ENCODE assay signal across 22 cellular contexts in genomic region chr13:50133277-50133953, GRCh38.
DNase-seq lines count a peak whose midpoint lies in the region; ATAC-seq, FAIRE-seq and TF ChIP-seq lines count a peak whose summit lies in the region.
"Had no signal": no experiment of that assay in that cellular context is flagged by ENCODE, and none has a peak within 500 bp of the region (broad histone marks: within the 10 kb centered on the region; RNA-seq: fewer than 3 reads in every experiment).

No MANE protein-coding gene starts in this region.

- H3K27me3 Mint-ChIP-seq in astrocyte (ENCODE audit: low read depth, unreplicated experiment) = peaks cover 56% of the 10 kb centered on the region
- H3K27me3 Mint-ChIP-seq in activated T-cell treated with anti-CD3 and anti-CD28 coated beads, Interleukin-2, amount 50 U/mL, for 4 hours (ENCODE audit: low read depth) = peaks cover 50% of the 10 kb centered on the region

- H3K79me2 ChIP-seq in astrocyte (ENCODE audit: insufficient read depth, low read length) = no peaks in the 10 kb centered on the region
- H3K79me2 ChIP-seq: parathyroid adenoma had no signal

- DNase-seq in H7 (peak; percentile 60), astrocyte (ENCODE audit: low read depth) (no peak), kidney (peak; percentile 54), retina (peak; percentile 74), WERI-Rb-1 (no peak)
- no peak for DNase-seq in activated T-cell treated with anti-CD3 and anti-CD28 coated beads, Interleukin-2, amount 50 U/mL, for 4 hours
- DNase-seq: caudate nucleus, DMS 273 treated with DMSO at 0.1 percent for 48 hours, GDM1, kidney glomerular epithelial cell, NCI-H146, NCI-H2171 treated with DMSO at 0.1 percent for 48 hours, NCI-H526 treated with DMSO at 0.1 percent for 48 hours had no signal

- FAIRE-seq in astrocyte (lab: Jason Lieb, UNC) = no peak
- FAIRE-seq in kidney (lab: Jason Lieb, UNC) = no peak

- no peak for TF ChIP-seq CTCF in astrocyte (IDR thresholded peaks at IDR 0.05; ENCODE audit: insufficient read depth, low read depth, low read length)
- TF ChIP-seq CTCF in kidney (IDR thresholded peaks at IDR 0.05; ENCODE audit: borderline replicate concordance, extremely low read depth, insufficient read depth) = no peak
- TF ChIP-seq CTCF in WERI-Rb-1 (IDR thresholded peaks at IDR 0.05; ENCODE audit: low read depth, low read length) = no peak

- no peak for ATAC-seq in activated T-cell treated with anti-CD3 and anti-CD28 coated beads, Interleukin-2, amount 50 U/mL, for 4 hours
- no peak for ATAC-seq in HG02571 (IDR thresholded peaks at IDR 0.05; ENCODE audit: unreplicated experiment)
- ATAC-seq: naive thymus-derived CD4-positive, alpha-beta T cell; SK-N-SH treated with all-trans-retinoic acid at 6 μM for 48 hours had no signal

- H3K9me3 ChIP-seq in astrocyte (ENCODE audit: insufficient read depth, low read depth, low read length) = peaks cover 13% of the 10 kb centered on the region
- H3K9me3 ChIP-seq in kidney (ENCODE audit: control insufficient read depth in 1 of 2, low read length in 2 of 2) = no peaks in the 10 kb centered on the region
- no peaks in the 10 kb centered on the region for H3K9me3 ChIP-seq in WERI-Rb-1 (ENCODE audit: severe bottlenecking)
- H3K9me3 ChIP-seq: suprapubic skin had no signal

- no peak overlapping the region for H2AFZ ChIP-seq in astrocyte (ENCODE audit: low read depth, low read length)
- H2AFZ ChIP-seq: parathyroid adenoma had no signal

- H3K4me3 ChIP-seq in H7 (ENCODE audit: insufficient read depth, low read depth, low read length) (peak overlapping the region; percentile 10; the same call in 1 of the 2 replicates), astrocyte (ENCODE audit: insufficient read depth, low read depth, low read length) (no peak overlapping the region), kidney (ENCODE audit: low read length in 2 of 2) (no peak overlapping the region), WERI-Rb-1 (ENCODE audit: low read depth, low read length) (no peak overlapping the region)
- H3K4me3 ChIP-seq: suprapubic skin had no signal

- intact Hi-C loops in kidney (cut with DNase I) = no loop called here

- peaks cover 46% of the 10 kb centered on the region for H3K9me3 Mint-ChIP-seq in astrocyte (ENCODE audit: unreplicated experiment)
- H3K9me3 Mint-ChIP-seq in activated T-cell treated with anti-CD3 and anti-CD28 coated beads, Interleukin-2, amount 50 U/mL, for 4 hours = no peaks in the 10 kb centered on the region
- H3K9me3 Mint-ChIP-seq: activated T-cell treated with anti-CD3 and anti-CD28 coated beads, Interleukin-2, amount 50 U/mL, for 24 hours had no signal

- peaks cover 21% of the 10 kb centered on the region for H3K4me1 ChIP-seq in astrocyte (ENCODE audit: insufficient read depth, low read length)
- peaks cover 0 to 12% of the 10 kb centered on the region in 2 donors for H3K4me1 ChIP-seq in kidney (ENCODE audit: control insufficient read depth in 1 of 2, insufficient read depth in 1 of 2, low read depth in 1 of 2, low read length in 2 of 2)
- H3K4me1 ChIP-seq: parathyroid adenoma had no signal

- H3K9ac ChIP-seq in astrocyte (ENCODE audit: low read length) (no peak overlapping the region), kidney (ENCODE audit: low read length in 2 of 2) (no peak overlapping the region)
- H3K9ac ChIP-seq: KMS-11, parathyroid adenoma had no signal

- H3K27ac ChIP-seq in astrocyte (ENCODE audit: low read depth, low read length) (no peak overlapping the region), kidney (ENCODE audit: low read depth in 2 of 2, low read length in 2 of 2) (no peak overlapping the region), WERI-Rb-1 (no peak overlapping the region)
- H3K27ac ChIP-seq: epithelial cell of prostate, KMS-11, parathyroid adenoma, RWPE1, suprapubic skin had no signal

- peak overlapping the region; percentile 60 for H3K4me2 ChIP-seq in astrocyte (ENCODE audit: low read length)
- H3K4me2 ChIP-seq: KMS-11 had no signal

- H3K4me1 Mint-ChIP-seq in astrocyte (ENCODE audit: low read depth, unreplicated experiment) = peaks cover 5% of the 10 kb centered on the region
- peaks cover 31% of the 10 kb centered on the region for H3K4me1 Mint-ChIP-seq in activated T-cell treated with anti-CD3 and anti-CD28 coated beads, Interleukin-2, amount 50 U/mL, for 4 hours (ENCODE audit: low read depth)

- H3K27ac Mint-ChIP-seq in astrocyte (ENCODE audit: unreplicated experiment) = no peak overlapping the region
- H3K27ac Mint-ChIP-seq: activated T-cell treated with anti-CD3 and anti-CD28 coated beads, Interleukin-2, amount 50 U/mL, for 24 hours had no signal

- peaks cover 17% of the 10 kb centered on the region for H4K20me1 ChIP-seq in astrocyte (ENCODE audit: insufficient read depth, low read length)

- H3K36me3 Mint-ChIP-seq in astrocyte (ENCODE audit: low read depth, unreplicated experiment) = peaks cover 15% of the 10 kb centered on the region
- peaks cover 3% of the 10 kb centered on the region for H3K36me3 Mint-ChIP-seq in activated T-cell treated with anti-CD3 and anti-CD28 coated beads, Interleukin-2, amount 50 U/mL, for 4 hours (ENCODE audit: insufficient read depth)

- peaks cover 70% of the 10 kb centered on the region for H3K27me3 ChIP-seq in H7 (ENCODE audit: control insufficient read depth, insufficient read depth, low read length)
- H3K27me3 ChIP-seq in astrocyte (ENCODE audit: insufficient read depth, low read length) = peaks cover 54% of the 10 kb centered on the region
- no peaks in the 10 kb centered on the region for H3K27me3 ChIP-seq in WERI-Rb-1 (ENCODE audit: insufficient read depth, low read depth, severe bottlenecking)

- no peak overlapping the region for H3K4me3 Mint-ChIP-seq in astrocyte (ENCODE audit: unreplicated experiment)
- H3K4me3 Mint-ChIP-seq in activated T-cell treated with anti-CD3 and anti-CD28 coated beads, Interleukin-2, amount 50 U/mL, for 4 hours = no peak overlapping the region

- H3K36me3 ChIP-seq in H7 (replicated peaks; ENCODE audit: control insufficient read depth, insufficient read depth, low read length) (no peaks in the 10 kb centered on the region), astrocyte (ENCODE audit: insufficient read depth, low read length) (no peaks in the 10 kb centered on the region), kidney (ENCODE audit: control insufficient read depth in 1 of 2, insufficient read depth in 2 of 2, low read length in 2 of 2) (no peaks in the 10 kb centered on the region), WERI-Rb-1 (no peaks in the 10 kb centered on the region)
- H3K36me3 ChIP-seq: suprapubic skin had no signal

Comparison
In these comparisons a context has a peak if more than half of its experiments do, and no peak if none do; other contexts are left out.
1. DNase-seq: peak in H7 (single experiment), kidney (single experiment) and retina (single experiment); none in astrocyte (single experiment), WERI-Rb-1 (single experiment) and activated T-cell treated with anti-CD3 and anti-CD28 coated beads, Interleukin-2, amount 50 U/mL, for 4 hours (single experiment).